ENCODE assay signal across 7 cellular contexts in genomic region chr4:184649971-184650855, GRCh38. TPM values are rescaled to one million over a fixed set of nuclear protein-coding genes. Genes with fewer than 3 reads are reported as not detected.
A peak's percentile ranks its signal among the peaks of the same experiment; 100 is the strongest.
DNase-seq lines count a peak whose midpoint lies in the region; ATAC-seq and TF ChIP-seq lines count a peak whose summit lies in the region.

No MANE protein-coding gene starts in this region.

- intact Hi-C loops in activated CD4-positive, alpha-beta T cell treated with anti-CD3 and anti-CD28 coated beads, Interleukin-2, amount 10 ng/mL, durations not matched to agents 24 days and 14 days (cut with micrococcal nuclease), result loop anchor here (1.0 to 5.0 kb wide), 13 partner anchors 42 to 1208 kb away; partner anchors contain the start of genes ACSL1, CCDC110, CDKN2AIP and CENPU
- intact Hi-C loops in ovary (cut with DNase I), result loop anchor here in 2 of 4 donors (5.0 to 10.0 kb wide), 2 partner anchors 363 to 385 kb away; no protein-coding TSS in a partner anchor

- WGBS in ovary, 3 donors, result 26 to 28% (median 27%) methylated on average over 21 of the region's 21 CpGs

- ATAC-seq in GM19452 (IDR thresholded peaks at IDR 0.05; ENCODE audit: unreplicated experiment) (peak; percentile 14), GM19463 (IDR thresholded peaks at IDR 0.05; ENCODE audit: unreplicated experiment) (no peak)

- H3K27me3 Mint-ChIP-seq in activated CD4-positive, alpha-beta T cell treated with anti-CD3 and anti-CD28 coated beads, Interleukin-2, amount 10 ng/mL, durations not matched to agents 24 days and 14 days, result no peaks in the 10 kb centered on the region

- H3K36me3 Mint-ChIP-seq in activated CD4-positive, alpha-beta T cell treated with anti-CD3 and anti-CD28 coated beads, Interleukin-2, amount 10 ng/mL, durations not matched to agents 24 days and 14 days (ENCODE audit: low read depth), result peaks cover 35% of the 10 kb centered on the region

- TF ChIP-seq EP300 in ovary (IDR thresholded peaks at IDR 0.05), result no peak

- H3K27me3 ChIP-seq in ovary, result no peaks in the 10 kb centered on the region

- no peaks in the 10 kb centered on the region for H3K9me3 Mint-ChIP-seq in activated CD4-positive, alpha-beta T cell treated with anti-CD3 and anti-CD28 coated beads, Interleukin-2, amount 10 ng/mL, durations not matched to agents 24 days and 14 days

- DNase-seq in Daoy (ENCODE audit: low read depth) (peak; percentile 22), HPDE6-E6E7 (ENCODE audit: extremely low spot score) (peak; percentile 9), fibroblast of peridontal ligament (ENCODE audit: extremely low read depth) (peak; percentile 55), ovary (peak in 1 of 5 donors; percentile 41)
- DNase-seq in activated CD4-positive, alpha-beta T cell treated with anti-CD3 and anti-CD28 coated beads, Interleukin-2, amount 10 ng/mL, durations not matched to agents 24 days and 14 days, result peak; percentile 55

- H3K27ac ChIP-seq in ovary, result peak overlapping the region; percentile 58 to 89

- H3K4me1 Mint-ChIP-seq in activated CD4-positive, alpha-beta T cell treated with anti-CD3 and anti-CD28 coated beads, Interleukin-2, amount 10 ng/mL, durations not matched to agents 24 days and 14 days, result peaks cover 46% of the 10 kb centered on the region

- H3K4me3 ChIP-seq in ovary, result peak overlapping the region; percentile 65

- peak overlapping the region; percentile 92 for H3K27ac Mint-ChIP-seq in activated CD4-positive, alpha-beta T cell treated with anti-CD3 and anti-CD28 coated beads, Interleukin-2, amount 10 ng/mL, durations not matched to agents 24 days and 14 days

- peaks cover 4% of the 10 kb centered on the region for H3K4me1 ChIP-seq in ovary (ENCODE audit: insufficient read depth)

- no peaks in the 10 kb centered on the region for H3K36me3 ChIP-seq in ovary

- no peak for TF ChIP-seq POLR2A in ovary (IDR thresholded peaks at IDR 0.05)

- peak overlapping the region; percentile 99 for H3K4me3 Mint-ChIP-seq in activated CD4-positive, alpha-beta T cell treated with anti-CD3 and anti-CD28 coated beads, Interleukin-2, amount 10 ng/mL, durations not matched to agents 24 days and 14 days

- H3K9me3 ChIP-seq in ovary, result no peaks in the 10 kb centered on the region

- TF ChIP-seq CTCF in ovary (IDR thresholded peaks at IDR 0.05), result no peak

RNA-seq across cellular contexts. Expression of gene PRIMPOL, which starts 0.7 kb away (rescaled TPM):
- 10.4 and 12.9 TPM in 2 replicates for total RNA-seq in Daoy (2014; rRNA removed; shearing (Covaris generic))
- 14.7 and 17.6 TPM in 2 replicates for total RNA-seq in activated CD4-positive, alpha-beta T cell treated with anti-CD3 and anti-CD28 coated beads, Interleukin-2, amount 10 ng/mL, durations not matched to agents 24 days and 14 days
- total RNA-seq in ovary, result 10 to 100 TPM; 16.7 to 29.2 (median 18.6) TPM
- 10 to 100 TPM; 14.1 to 14.4 TPM for polyA plus RNA-seq in ovary

RNA-seq across cellular contexts. Expression of gene CASP3, which starts 1.0 kb away (rescaled TPM):
- 57.3 and 61.4 TPM in 2 replicates for total RNA-seq in Daoy (2014; rRNA removed; shearing (Covaris generic))
- 84.8 and 89.8 TPM in 2 replicates for total RNA-seq in activated CD4-positive, alpha-beta T cell treated with anti-CD3 and anti-CD28 coated beads, Interleukin-2, amount 10 ng/mL, durations not matched to agents 24 days and 14 days
- 10 to 100 TPM; 10.2 to 14.0 (median 11.7) TPM for total RNA-seq in ovary
- polyA plus RNA-seq in ovary, result 10 to 100 TPM in 1 of 2 donors, 1 to 10 TPM in 1; 8.9 to 13.6 TPM
